ENCODE assay signal across 17 cellular contexts in the genomic region with DNA sequence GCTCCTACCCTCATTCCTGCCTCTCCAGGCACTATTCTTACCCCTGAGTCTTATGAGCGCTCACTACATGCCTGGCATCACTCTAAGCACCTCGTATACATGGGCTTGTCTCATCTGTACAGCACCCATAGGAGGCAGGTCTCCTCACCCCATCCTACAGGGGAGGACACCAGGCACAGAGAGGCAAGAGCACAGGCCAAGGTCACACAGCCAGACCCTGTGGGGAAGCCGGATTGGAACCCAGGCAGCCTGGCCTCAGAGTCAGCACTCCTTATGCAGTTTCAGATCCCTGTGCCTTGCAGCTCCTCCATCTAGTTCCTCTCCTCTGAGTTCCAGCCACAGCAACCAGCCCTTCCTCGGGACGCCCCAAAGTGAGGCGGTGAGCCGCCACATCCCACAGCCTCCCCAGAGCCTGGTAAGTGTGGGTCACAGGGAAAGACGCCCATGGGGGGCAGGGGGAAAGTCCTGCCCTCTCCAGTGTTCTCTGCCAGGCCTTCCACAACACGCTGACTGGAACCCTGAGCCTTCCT.
DNase-seq lines count a peak whose midpoint lies in the region; ATAC-seq, FAIRE-seq and TF ChIP-seq lines count a peak whose summit lies in the region.
"Had no signal": no experiment of that assay in that cellular context is flagged by ENCODE, and none has a peak within 500 bp of the region (broad histone marks: within the 10 kb centered on the region; RNA-seq: fewer than 3 reads in every experiment).

No MANE protein-coding gene starts in this region.

- ATAC-seq in T-helper 17 cell (no peak), pancreas (no peak)

- TF ChIP-seq CTCF in spleen (IDR thresholded peaks at IDR 0.05 in 8 of 11, conservative IDR thresholded peaks at IDR 0.05 in 3 of 11) (no peak), pancreas (IDR thresholded peaks at IDR 0.05) (no peak), MCF 10A (IDR thresholded peaks at IDR 0.05; ENCODE audit: unreplicated experiment) (no peak)

- H3K27ac ChIP-seq in spleen (peak overlapping the region in 5 of 8 donors; percentile 13 to 71 (median 23)), pancreas (no peak overlapping the region)
- H3K27ac ChIP-seq: RWPE1 had no signal

- H3K4me3 Mint-ChIP-seq in T-helper 2 cell treated with Interferon-gamma antibody and Interleukin-4, amounts not matched to agents 5 μg/mL and 100 μg/mL, for 36 hours, result no peak overlapping the region
- no peak overlapping the region for H3K4me3 Mint-ChIP-seq in T-helper 17 cell
- H3K4me3 Mint-ChIP-seq in immature natural killer cell, result peak overlapping the region in 2 of 5 donors; percentile 20 to 45
- no peak overlapping the region for H3K4me3 Mint-ChIP-seq in MCF 10A (ENCODE audit: unreplicated experiment)
- H3K4me3 Mint-ChIP-seq: nephron progenitor cell had no signal

- no peak for DNase-seq in T-helper 2 cell treated with Interferon-gamma antibody and Interleukin-4, amounts not matched to agents 5 μg/mL and 100 μg/mL, for 36 hours (ENCODE audit: low spot score)
- DNase-seq in T-helper 2 cell, result no peak
- DNase-seq in T-helper 17 cell, result no peak
- DNase-seq in immature natural killer cell, result no peak
- no peak for DNase-seq in spleen
- no peak for DNase-seq in pancreas
- no peak for DNase-seq in amygdala (lab: John Stamatoyannopoulos, UW)
- no peak for DNase-seq in MCF 10A (ENCODE audit: unreplicated experiment)
- DNase-seq: 8988T; activated naive CD4-positive, alpha-beta T cell; BE2C; GOT3; NCI-H187; NCI-H345; nephron progenitor cell had no signal

- intact Hi-C loops in spleen (cut with DNase I; ENCODE audit: low total_unique reads) (no loop called here), pancreas (cut with DNase I) (no loop called here), MCF 10A (cut with micrococcal nuclease) (no loop called here)

- H3K27me3 ChIP-seq in spleen (replicated peaks in 1 of 7) (no peaks in the 10 kb centered on the region), pancreas (no peaks in the 10 kb centered on the region)
- H3K27me3 ChIP-seq: BE2C had no signal

- H3K4me3 ChIP-seq in spleen (no peak overlapping the region), pancreas (no peak overlapping the region)

- no TSS peak for BruUV-seq in MCF 10A (replicated peaks; lab: Mats Ljungman, UMichigan)

- H3K9me3 Mint-ChIP-seq in T-helper 2 cell treated with Interferon-gamma antibody and Interleukin-4, amounts not matched to agents 5 μg/mL and 100 μg/mL, for 36 hours, result no peaks in the 10 kb centered on the region
- H3K9me3 Mint-ChIP-seq in immature natural killer cell (no peaks in the 10 kb centered on the region), MCF 10A (ENCODE audit: unreplicated experiment) (no peaks in the 10 kb centered on the region)
- H3K9me3 Mint-ChIP-seq: nephron progenitor cell had no signal

- peaks cover 66% of the 10 kb centered on the region for H3K36me3 Mint-ChIP-seq in T-helper 2 cell treated with Interferon-gamma antibody and Interleukin-4, amounts not matched to agents 5 μg/mL and 100 μg/mL, for 36 hours (ENCODE audit: low read depth)
- H3K36me3 Mint-ChIP-seq in T-helper 17 cell (ENCODE audit: low read depth), result peaks cover 5% of the 10 kb centered on the region
- H3K36me3 Mint-ChIP-seq in immature natural killer cell, result peaks cover 26 to 51% (median 31%) of the 10 kb centered on the region in 3 donors
- H3K36me3 Mint-ChIP-seq in MCF 10A (ENCODE audit: insufficient read depth, unreplicated experiment), result no peaks in the 10 kb centered on the region

- no peak for TF ChIP-seq POLR2A in spleen (IDR thresholded peaks at IDR 0.05)

- 84 to 97% (median 89%) methylated on average over 9 of the region's 9 CpGs for WGBS in spleen, 5 donors
- WGBS in pancreas, 2 donors, result 93% methylated on average over 7 to 9 of the region's 9 CpGs

- H3K36me3 ChIP-seq in spleen, result peaks cover 0 to 41% (median 12%) of the 10 kb centered on the region in 6 donors
- H3K36me3 ChIP-seq in pancreas, result no peaks in the 10 kb centered on the region
- H3K36me3 ChIP-seq: BE2C had no signal

- no peak for FAIRE-seq in pancreas (lab: Jason Lieb, UNC)
- FAIRE-seq: islet of Langerhans had no signal

- H3K4me1 ChIP-seq in spleen, result peaks cover 6 to 59% (median 35%) of the 10 kb centered on the region in 6 donors
- no peaks in the 10 kb centered on the region for H3K4me1 ChIP-seq in pancreas
- H3K4me1 ChIP-seq: BE2C had no signal

- H3K4me1 Mint-ChIP-seq in T-helper 2 cell treated with Interferon-gamma antibody and Interleukin-4, amounts not matched to agents 5 μg/mL and 100 μg/mL, for 36 hours (ENCODE audit: low read depth), result peaks cover 24% of the 10 kb centered on the region
- H3K4me1 Mint-ChIP-seq in T-helper 17 cell (peaks cover 30% of the 10 kb centered on the region), immature natural killer cell (peaks cover 67 to 70% of the 10 kb centered on the region in 2 donors), MCF 10A (ENCODE audit: insufficient read depth, unreplicated experiment) (peaks cover 11% of the 10 kb centered on the region)

- POLR2A ChIA-PET in MCF 10A (lab: Yijun Ruan, JAX), result no interaction called here

- CTCF ChIA-PET in MCF 10A (lab: Yijun Ruan, JAX), result no interaction called here

- H3K27me3 Mint-ChIP-seq in T-helper 2 cell treated with Interferon-gamma antibody and Interleukin-4, amounts not matched to agents 5 μg/mL and 100 μg/mL, for 36 hours (ENCODE audit: low read depth), result no peaks in the 10 kb centered on the region
- H3K27me3 Mint-ChIP-seq in T-helper 17 cell (no peaks in the 10 kb centered on the region), immature natural killer cell (ENCODE audit: low read depth in 3 of 3) (peaks cover 0 to 6% (median 2%) of the 10 kb centered on the region in 3 donors), MCF 10A (ENCODE audit: insufficient read depth, unreplicated experiment) (no peaks in the 10 kb centered on the region)

- peak overlapping the region; percentile 10 for H3K27ac Mint-ChIP-seq in T-helper 2 cell treated with Interferon-gamma antibody and Interleukin-4, amounts not matched to agents 5 μg/mL and 100 μg/mL, for 36 hours
- H3K27ac Mint-ChIP-seq in T-helper 17 cell (peak overlapping the region; percentile 87), immature natural killer cell (peak overlapping the region; percentile 26 to 86 (median 76)), MCF 10A (ENCODE audit: low read depth, unreplicated experiment) (no peak overlapping the region)
- H3K27ac Mint-ChIP-seq: nephron progenitor cell had no signal

- H3K9me3 ChIP-seq in T-helper 17 cell (ENCODE audit: control insufficient read depth, low read length, poor library complexity, severe bottlenecking) (no peaks in the 10 kb centered on the region), spleen (no peaks in the 10 kb centered on the region), pancreas (no peaks in the 10 kb centered on the region)
- H3K9me3 ChIP-seq: BE2C had no signal

Comparison
In these comparisons a context has a peak if more than half of its experiments do, and no peak if none do; other contexts are left out.
1. H3K27ac ChIP-seq: peak in spleen (5 of 8); none in pancreas (0 of 4).